ENCODE assay signal across 1 cellular context in genomic region chr15:78766641-78767071, GRCh38. TPM values are rescaled to one million over a fixed set of nuclear protein-coding genes. Genes with fewer than 3 reads are reported as not detected.
"Had no signal": no experiment of that assay in that cellular context is flagged by ENCODE, and none has a peak within 500 bp of the region (broad histone marks: within the 10 kb centered on the region; RNA-seq: fewer than 3 reads in every experiment).

No MANE protein-coding gene starts in this region.

RNA-seq across cellular contexts. Expression of gene ADAMTS7, which starts 44.6 kb away (rescaled TPM):
- polyA plus RNA-seq: naive thymus-derived CD8-positive, alpha-beta T cell had no signal
